Comparison of ENCODE assay signal across 16 cellular contexts in genomic region chr2:121707344-121707919, GRCh38. TPM values are rescaled to one million over a fixed set of nuclear protein-coding genes. Genes with fewer than 3 reads are reported as not detected.
DNase-seq lines count a peak whose midpoint lies in the region; ATAC-seq and TF ChIP-seq lines count a peak whose summit lies in the region.
"Had no signal": no experiment of that assay in that cellular context is flagged by ENCODE, and none has a peak within 500 bp of the region (broad histone marks: within the 10 kb centered on the region; RNA-seq: fewer than 3 reads in every experiment).

No MANE protein-coding gene starts in this region.

- H3K4me3 ChIP-seq in OCI-LY1 (ENCODE audit: low read depth, low read length, poor library complexity, severe bottlenecking) (no peak overlapping the region), left lung (no peak overlapping the region), coronary artery (no peak overlapping the region)
- H3K4me3 ChIP-seq: ascending aorta, gastrocnemius medialis, GM12878, tibial artery had no signal

- no peak overlapping the region for H3K27ac ChIP-seq in OCI-LY1 (ENCODE audit: low read depth, low read length, poor library complexity, severe bottlenecking)
- H3K27ac ChIP-seq in left lung, result peak overlapping the region in 1 of 2 donors; percentile 21
- H3K27ac ChIP-seq in coronary artery, result no peak overlapping the region
- H3K27ac ChIP-seq: ascending aorta, gastrocnemius medialis, tibial artery had no signal

- peak overlapping the region; percentile 69; the same call in 1 of the 2 replicates for H2AFZ ChIP-seq in OCI-LY1 (ENCODE audit: low read length)

- no peak overlapping the region for H3K9ac ChIP-seq in OCI-LY1 (ENCODE audit: low read length)

- H3K36me3 ChIP-seq in OCI-LY1 (ENCODE audit: insufficient read depth, low read length) (no peaks in the 10 kb centered on the region), left lung (no peaks in the 10 kb centered on the region)
- H3K36me3 ChIP-seq: ascending aorta, gastrocnemius medialis, tibial artery had no signal

- H3K4me1 ChIP-seq in OCI-LY1 (ENCODE audit: insufficient read depth, low read length, severe bottlenecking), result peaks cover 14% of the 10 kb centered on the region
- no peaks in the 10 kb centered on the region for H3K4me1 ChIP-seq in left lung
- H3K4me1 ChIP-seq: gastrocnemius medialis had no signal

- no peaks in the 10 kb centered on the region for H3K79me2 ChIP-seq in OCI-LY1 (ENCODE audit: insufficient read depth, low read length)

- H3F3A ChIP-seq in OCI-LY1 (ENCODE audit: insufficient read depth, low read length), result no peaks in the 10 kb centered on the region

- H3K27me3 ChIP-seq in OCI-LY1 (ENCODE audit: insufficient read depth, low read length), result 0 out of 2 replicates have a peak, but pooled peaks cover 3% of the 10 kb centered on the region
- no peaks in the 10 kb centered on the region for H3K27me3 ChIP-seq in left lung
- H3K27me3 ChIP-seq: ascending aorta, gastrocnemius medialis, tibial artery had no signal

- no peak overlapping the region for H3K4me2 ChIP-seq in OCI-LY1 (ENCODE audit: low read length)

- H4K20me1 ChIP-seq in OCI-LY1 (ENCODE audit: insufficient read depth, low read length), result no peaks in the 10 kb centered on the region

- TF ChIP-seq CTCF in OCI-LY1 (IDR thresholded peaks at IDR 0.05; ENCODE audit: low read length), result no peak
- TF ChIP-seq CTCF in left lung (IDR thresholded peaks at IDR 0.05), result no peak
- no peak for TF ChIP-seq CTCF in coronary artery (IDR thresholded peaks at IDR 0.05)

- intact Hi-C loops in left lung (cut with DNase I) (no loop called here), Right ventricle myocardium superior (cut with DNase I) (no loop called here)

- no peaks in the 10 kb centered on the region for H3K9me3 ChIP-seq in OCI-LY1 (ENCODE audit: low read length)
- H3K9me3 ChIP-seq in left lung, result no peaks in the 10 kb centered on the region
- H3K9me3 ChIP-seq: ascending aorta, gastrocnemius medialis, tibial artery had no signal

- DNase-seq in NCI-H510A treated with DMSO at 0.1 percent for 48 hours (lab: John Stamatoyannopoulos, UW) (peak; percentile 34), NCI-H510A (lab: John Stamatoyannopoulos, UW) (no peak), left lung (no peak), Right ventricle myocardium superior (no peak), superior temporal gyrus (ENCODE audit: extremely low spot score) (no peak), coronary artery (ENCODE audit: low spot score) (no peak)
- DNase-seq in activated naive CD4-positive, alpha-beta T cell treated with Interleukin-2 at 50 U/mL for 16 hours, result no peak
- DNase-seq: DND-41; effector CD4-positive, alpha-beta T cell; gastrocnemius medialis; left cardiac atrium; NCI-H774 had no signal

- ATAC-seq in left lung (peak; percentile 86), Right ventricle myocardium superior (ENCODE audit: poor library complexity) (no peak)
- ATAC-seq: gastrocnemius medialis, GM12878, left cardiac atrium had no signal

- no peaks in the 10 kb centered on the region for H3K9me2 ChIP-seq in OCI-LY1 (ENCODE audit: low read depth, low read length)

RNA-seq across cellular contexts. Expression of gene NIFK, which starts 29.2 kb away (rescaled TPM):
- 10 to 100 TPM; 34.6 to 46.2 TPM for total RNA-seq in left lung
- total RNA-seq in Right ventricle myocardium superior, result 22.2 TPM

RNA-seq across cellular contexts. Expression of gene TSN, which starts 48.0 kb away (rescaled TPM):
- total RNA-seq in left lung, result 10 to 100 TPM; 51.3 to 56.9 TPM
- 32.8 TPM for total RNA-seq in Right ventricle myocardium superior

RNA-seq across cellular contexts. Expression of gene CLASP1, which starts 58.2 kb away (rescaled TPM):
- 10 to 100 TPM; 42.9 to 51.7 TPM for total RNA-seq in left lung
- 58.3 TPM for total RNA-seq in Right ventricle myocardium superior
